ENCODE assay signal across 19 cellular contexts in genomic region chr7:51639661-51640340, GRCh38.
A peak's percentile ranks its signal among the peaks of the same experiment; 100 is the strongest.
DNase-seq lines count a peak whose midpoint lies in the region; ATAC-seq and TF ChIP-seq lines count a peak whose summit lies in the region.
"Had no signal": no experiment of that assay in that cellular context is flagged by ENCODE, and none has a peak within 500 bp of the region (broad histone marks: within the 10 kb centered on the region; RNA-seq: fewer than 3 reads in every experiment).

No MANE protein-coding gene starts in this region.

- H3K9me3 ChIP-seq in breast epithelium (no peaks in the 10 kb centered on the region), endodermal cell (ENCODE audit: control insufficient read depth, low read length) (no peaks in the 10 kb centered on the region), upper lobe of left lung (no peaks in the 10 kb centered on the region)
- H3K9me3 ChIP-seq: SJSA1 had no signal

- 88 to 91% methylated on average over 11 to 12 of the region's 12 CpGs for WGBS in endodermal cell (ENCODE audit: insufficient coverage in 1 of 2, insufficient read length in 1 of 2), 2 experiments
- 80 to 84% methylated on average over 12 of the region's 12 CpGs for whole genome bisulfite sequencing in upper lobe of left lung, 2 donors

- H3K4me3 Mint-ChIP-seq in MCF 10A (ENCODE audit: unreplicated experiment) (no peak overlapping the region), endodermal cell (no peak overlapping the region), natural killer cell (no peak overlapping the region)
- H3K4me3 Mint-ChIP-seq: CD4-positive, CD25-positive, alpha-beta regulatory T cell had no signal

- H3K4me1 ChIP-seq in breast epithelium (no peaks in the 10 kb centered on the region), endodermal cell (ENCODE audit: control insufficient read depth, insufficient read depth, low read length) (no peaks in the 10 kb centered on the region), upper lobe of left lung (no peaks in the 10 kb centered on the region)
- H3K4me1 ChIP-seq: SJSA1 had no signal

- H3K27ac Mint-ChIP-seq in MCF 10A (ENCODE audit: low read depth, unreplicated experiment) (no peak overlapping the region), endodermal cell (no peak overlapping the region), natural killer cell (no peak overlapping the region)
- H3K27ac Mint-ChIP-seq: CD4-positive, CD25-positive, alpha-beta regulatory T cell had no signal

- no peak for TF ChIP-seq CTCF in MCF 10A (IDR thresholded peaks at IDR 0.05; ENCODE audit: unreplicated experiment)
- TF ChIP-seq CTCF in breast epithelium (IDR thresholded peaks at IDR 0.05) = no peak
- no peak for TF ChIP-seq CTCF in RWPE1 (conservative IDR thresholded peaks at IDR 0.05; ENCODE audit: low read depth)
- TF ChIP-seq CTCF in endodermal cell (conservative IDR thresholded peaks at IDR 0.05) = peak; percentile 24
- no peak for TF ChIP-seq CTCF in upper lobe of left lung (IDR thresholded peaks at IDR 0.05)
- no peak for TF ChIP-seq CTCF in omental fat pad (IDR thresholded peaks at IDR 0.05)
- TF ChIP-seq CTCF in natural killer cell (IDR thresholded peaks at IDR 0.05) = no peak

- H3K27ac ChIP-seq in breast epithelium (no peak overlapping the region), RWPE1 (no peak overlapping the region), endodermal cell (ENCODE audit: low read depth, low read length) (no peak overlapping the region), upper lobe of left lung (no peak overlapping the region)
- H3K27ac ChIP-seq: HL-60, SJSA1 had no signal

- H3K36me3 Mint-ChIP-seq in MCF 10A (ENCODE audit: insufficient read depth, unreplicated experiment) = no peaks in the 10 kb centered on the region
- H3K36me3 Mint-ChIP-seq in endodermal cell (ENCODE audit: low read depth) = no peaks in the 10 kb centered on the region
- no peaks in the 10 kb centered on the region for H3K36me3 Mint-ChIP-seq in natural killer cell
- H3K36me3 Mint-ChIP-seq: CD4-positive, CD25-positive, alpha-beta regulatory T cell had no signal

- H3K4me1 Mint-ChIP-seq in MCF 10A (ENCODE audit: insufficient read depth, unreplicated experiment) (no peaks in the 10 kb centered on the region), endodermal cell (peaks cover 13% of the 10 kb centered on the region), natural killer cell (no peaks in the 10 kb centered on the region)
- H3K4me1 Mint-ChIP-seq: CD4-positive, CD25-positive, alpha-beta regulatory T cell had no signal

- H3K9me3 Mint-ChIP-seq in MCF 10A (ENCODE audit: unreplicated experiment) (no peaks in the 10 kb centered on the region), endodermal cell (no peaks in the 10 kb centered on the region), natural killer cell (peaks cover 8 to 9% of the 10 kb centered on the region in 2 donors)

- DNase-seq in MCF 10A (ENCODE audit: unreplicated experiment) (peak; percentile 5), breast epithelium (ENCODE audit: low spot score in 2 of 2) (no peak), RWPE1 (ENCODE audit: low spot score) (peak; percentile 64), endodermal cell (no peak), upper lobe of left lung (no peak), NCI-H2107 treated with DMSO at 0.1 percent for 48 hours (lab: John Stamatoyannopoulos, UW; ENCODE audit: unreplicated experiment) (no peak), omental fat pad (ENCODE audit: low spot score) (no peak), natural killer cell (no peak)
- DNase-seq: Calu3; CD4-positive, CD25-positive, alpha-beta regulatory T cell; DMS79; KG1; MM.1S; NCI-H1105; NCI-H1694 treated with DMSO at 0.1 percent for 48 hours; NCI-H446 treated with DMSO at 0.1 percent for 48 hours; NCI-H748 treated with DMSO at 0.1 percent for 48 hours had no signal

- TF ChIP-seq EP300 in upper lobe of left lung (IDR thresholded peaks at IDR 0.05) = no peak

- ATAC-seq in upper lobe of left lung (ENCODE audit: low FRiP score in 2 of 2) = no peak
- no peak for ATAC-seq in omental fat pad (ENCODE audit: low FRiP score)
- no peak for ATAC-seq in natural killer cell

- BruUV-seq in MCF 10A (replicated peaks; lab: Mats Ljungman, UMichigan) = no TSS peak

- H3K36me3 ChIP-seq in breast epithelium = no peaks in the 10 kb centered on the region
- no peaks in the 10 kb centered on the region for H3K36me3 ChIP-seq in endodermal cell (ENCODE audit: control insufficient read depth, insufficient read depth, low read length)
- no peaks in the 10 kb centered on the region for H3K36me3 ChIP-seq in upper lobe of left lung
- H3K36me3 ChIP-seq: SJSA1 had no signal

- H3K27me3 ChIP-seq in breast epithelium (no peaks in the 10 kb centered on the region), endodermal cell (ENCODE audit: control insufficient read depth, insufficient read depth, low read length, poor library complexity, severe bottlenecking) (peaks cover 8% of the 10 kb centered on the region), upper lobe of left lung (no peaks in the 10 kb centered on the region)
- H3K27me3 ChIP-seq: SJSA1 had no signal

- H3K27me3 Mint-ChIP-seq in MCF 10A (ENCODE audit: insufficient read depth, unreplicated experiment) (peaks cover 90% of the 10 kb centered on the region), endodermal cell (ENCODE audit: insufficient read depth) (peaks cover 21% of the 10 kb centered on the region), natural killer cell (ENCODE audit: low read depth in 2 of 2) (no peaks in the 10 kb centered on the region)
- H3K27me3 Mint-ChIP-seq: CD4-positive, CD25-positive, alpha-beta regulatory T cell had no signal

- no peak overlapping the region for H3K9ac ChIP-seq in endodermal cell (ENCODE audit: extremely low read depth, low read length, poor library complexity, severe bottlenecking)

- CTCF ChIA-PET in MCF 10A (lab: Yijun Ruan, JAX) = no interaction called here
- CTCF ChIA-PET in RWPE1 (lab: Yijun Ruan, JAX) = interaction anchor here (0.6 to 1.2 kb wide), 6 partner anchors 9 to 201 kb away, joined by 3 to 5 read pairs (median 3); no protein-coding TSS in a partner anchor

- TF ChIP-seq POLR2A in breast epithelium (IDR thresholded peaks at IDR 0.05) (no peak), upper lobe of left lung (IDR thresholded peaks at IDR 0.05) (no peak)

- POLR2A ChIA-PET in MCF 10A (lab: Yijun Ruan, JAX) = no interaction called here
- POLR2A ChIA-PET in RWPE1 (lab: Yijun Ruan, JAX; ENCODE audit: low non-redundant PET) = no interaction called here

- intact Hi-C loops in MCF 10A (cut with micrococcal nuclease) = no loop called here
- intact Hi-C loops in breast epithelium (cut with DNase I; ENCODE audit: low total_unique reads) = loop anchor here (5.0 kb wide), 1 partner anchor 738 kb away; no protein-coding TSS in a partner anchor
- intact Hi-C loops in natural killer cell (cut with micrococcal nuclease) = no loop called here

- H3K4me3 ChIP-seq in breast epithelium (no peak overlapping the region), endodermal cell (ENCODE audit: low read length) (no peak overlapping the region), upper lobe of left lung (no peak overlapping the region)
- H3K4me3 ChIP-seq: SJSA1 had no signal

Comparison
In these comparisons a context has a peak if more than half of its experiments do, and no peak if none do; other contexts are left out.
1. DNase-seq: peak in MCF 10A (single experiment) and RWPE1 (single experiment); none in breast epithelium (0 of 2), endodermal cell (single experiment), upper lobe of left lung (0 of 2), NCI-H2107 treated with DMSO at 0.1 percent for 48 hours (single experiment), omental fat pad (single experiment) and natural killer cell (single experiment).